31 cellular contexts compared by ENCODE assay signal in the genomic region with DNA sequence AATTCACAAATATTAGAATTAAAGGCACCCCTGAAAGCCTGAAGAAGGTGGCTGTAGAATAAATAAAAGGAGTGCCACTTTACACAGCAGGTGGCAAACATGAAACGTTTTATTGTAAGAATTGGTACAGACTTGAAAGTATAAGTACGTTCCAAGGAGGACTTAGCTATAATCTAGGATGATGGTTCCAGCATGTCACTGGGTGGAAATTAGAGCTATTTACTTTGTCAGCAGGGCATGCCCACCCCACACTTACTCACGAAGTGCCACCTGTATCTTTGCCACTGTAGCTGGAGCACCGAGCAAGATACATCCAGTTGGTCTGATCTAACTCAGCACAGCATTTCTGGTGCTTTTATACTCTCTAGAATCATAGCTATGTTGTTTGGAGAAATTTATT.
"Had no signal": no experiment of that assay in that cellular context is flagged by ENCODE, and none has a peak within 500 bp of the region (broad histone marks: within the 10 kb centered on the region; RNA-seq: fewer than 3 reads in every experiment).

No MANE protein-coding gene starts in this region.

- H3K9me3 Mint-ChIP-seq: activated CD8-positive, alpha-beta T cell treated with anti-CD3 and anti-CD28 coated beads for 36 hours; activated T-cell treated with anti-CD3 and anti-CD28 coated beads, Interleukin-2, amount 50 U/mL, for 4 hours; activated T-helper 17 cell treated with anti-CD3 and anti-CD28 coated beads, Interleukin-2, amount 50 U/mL, for 72 hours; effector memory CD8-positive, alpha-beta T cell; T-helper 2 cell treated with Interferon-gamma antibody and Interleukin-4, amounts not matched to agents 5 μg/mL and 100 μg/mL, for 36 hours had no signal

- ATAC-seq: activated CD4-positive, CD25-positive, alpha-beta regulatory T cell treated with anti-CD3 and anti-CD28 coated beads, Interleukin-2, amount 50 U/mL, for 24 hours; activated CD8-positive, alpha-beta T cell treated with anti-CD3 and anti-CD28 coated beads for 36 hours; activated T-cell treated with anti-CD3 and anti-CD28 coated beads, Interleukin-2, amount 50 U/mL, for 4 hours; activated T-helper 17 cell treated with anti-CD3 and anti-CD28 coated beads, Interleukin-2, amount 50 U/mL, for 72 hours; body of pancreas; effector memory CD8-positive, alpha-beta T cell; foreskin keratinocyte; gastrocnemius medialis; heart left ventricle; T-helper 17 cell had no signal

- H3K36me3 Mint-ChIP-seq: activated naive CD8-positive, alpha-beta T cell had no signal

- DNase-seq: activated B cell treated with CpG ODN at 0.5 μM for 24 hours; activated CD4-positive, alpha-beta T cell treated with anti-CD3 and anti-CD28 coated beads for 48 hours; activated CD4-positive, alpha-beta T cell treated with anti-CD3 and anti-CD28 coated beads, Interleukin-2, amount 50 U/mL, for 1 hour; activated CD4-positive, alpha-beta T cell treated with anti-CD3 and anti-CD28 coated beads, Interleukin-2, amount 50 U/mL, for 48 hours; activated CD8-positive, alpha-beta memory T cell treated with anti-CD3 and anti-CD28 coated beads for 24 hours; activated CD8-positive, alpha-beta T cell treated with anti-CD3 and anti-CD28 coated beads for 36 hours; activated effector memory CD4-positive, alpha-beta T cell treated with Interleukin-2 at 50 U/mL for 16 hours; activated gamma-delta T cell treated with Interleukin-2 at 50 U/mL for 16 hours; activated naive CD4-positive, alpha-beta T cell treated with anti-CD3 and anti-CD28 coated beads, Interleukin-2, amount 50 U/mL, for 16 hours; activated naive CD4-positive, alpha-beta T cell treated with Interleukin-2 at 50 U/mL for 16 hours; activated T-cell treated with anti-CD3 and anti-CD28 coated beads, Interleukin-2, amount 50 U/mL, for 4 hours; amniotic stem cell; aorta; body of pancreas; caudate nucleus; cortex of kidney; dermis blood vessel endothelial cell; effector CD4-positive, alpha-beta T cell; effector memory CD8-positive, alpha-beta T cell; erythroblast; foreskin keratinocyte; gastrocnemius medialis; glutamatergic neuron; heart left ventricle; T-helper 17 cell; T1000; WERI-Rb-1 had no signal

- H3K4me3 Mint-ChIP-seq: activated B cell treated with CpG ODN at 0.5 μM for 24 hours; activated CD8-positive, alpha-beta T cell treated with anti-CD3 and anti-CD28 coated beads for 36 hours; activated naive CD8-positive, alpha-beta T cell; activated T-cell treated with anti-CD3 and anti-CD28 coated beads, Interleukin-2, amount 50 U/mL, for 4 hours; activated T-helper 17 cell treated with anti-CD3 and anti-CD28 coated beads, Interleukin-2, amount 50 U/mL, for 72 hours; effector memory CD8-positive, alpha-beta T cell; T-helper 17 cell; T-helper 2 cell treated with Interferon-gamma antibody and Interleukin-4, amounts not matched to agents 5 μg/mL and 100 μg/mL, for 36 hours had no signal

- H3K27ac Mint-ChIP-seq: activated B cell treated with CpG ODN at 0.5 μM for 24 hours; activated CD8-positive, alpha-beta T cell treated with anti-CD3 and anti-CD28 coated beads for 36 hours; activated naive CD8-positive, alpha-beta T cell; activated T-helper 17 cell treated with anti-CD3 and anti-CD28 coated beads, Interleukin-2, amount 50 U/mL, for 72 hours; effector memory CD8-positive, alpha-beta T cell; T-helper 17 cell; T-helper 2 cell treated with Interferon-gamma antibody and Interleukin-4, amounts not matched to agents 5 μg/mL and 100 μg/mL, for 36 hours had no signal

- H3K4me1 Mint-ChIP-seq: activated B cell treated with CpG ODN at 0.5 μM for 24 hours; activated T-helper 17 cell treated with anti-CD3 and anti-CD28 coated beads, Interleukin-2, amount 50 U/mL, for 72 hours; T-helper 17 cell had no signal
